ENCODE assay signal across 8 cellular contexts in the genomic region with DNA sequence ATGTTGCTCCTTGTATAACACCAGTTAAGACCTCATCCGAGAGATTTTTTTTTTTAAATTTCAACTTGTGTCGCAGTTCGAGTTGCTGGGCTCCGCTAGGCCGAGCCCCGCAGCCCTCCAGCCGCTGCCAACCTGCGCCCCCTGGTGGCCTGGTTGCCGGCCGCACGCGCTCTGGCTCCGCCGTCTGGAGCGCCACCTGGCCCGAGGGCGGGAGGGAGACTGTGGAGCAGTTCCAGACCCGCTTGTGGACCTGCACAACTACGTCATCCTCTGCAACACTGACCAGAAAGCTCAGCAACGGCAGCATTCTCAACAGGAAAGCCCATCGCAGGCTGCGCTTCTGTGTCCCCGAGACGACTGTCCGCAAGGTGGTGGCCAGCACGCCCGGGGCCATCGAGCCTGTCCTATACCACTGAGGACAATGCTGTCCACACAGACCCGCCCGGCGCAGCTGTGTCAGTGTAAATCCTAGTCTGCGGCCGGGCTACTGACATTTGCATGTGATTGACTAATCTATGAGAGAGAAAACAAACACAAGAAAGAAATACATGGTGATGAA. TPM values are rescaled to one million over a fixed set of nuclear protein-coding genes. Genes with fewer than 3 reads are reported as not detected.
A peak's percentile ranks its signal among the peaks of the same experiment; 100 is the strongest.
DNase-seq lines count a peak whose midpoint lies in the region; ATAC-seq lines count a peak whose summit lies in the region.

No MANE protein-coding gene starts in this region.

- no peaks in the 10 kb centered on the region for H3K27me3 ChIP-seq in endocrine pancreas (ENCODE audit: control insufficient read depth, insufficient read depth, low read length)

- H3K4me3 ChIP-seq in endocrine pancreas (ENCODE audit: control insufficient read depth, insufficient read depth, low read length) (peak overlapping the region; percentile 55), mesodermal cell (ENCODE audit: extremely low read depth, insufficient read depth, low read length, poor library complexity, severe bottlenecking) (peak overlapping the region; percentile 21)

- H3K9me3 ChIP-seq in endocrine pancreas (ENCODE audit: control insufficient read depth, low read length) (no peaks in the 10 kb centered on the region), mesodermal cell (ENCODE audit: control insufficient read depth, low read length) (no peaks in the 10 kb centered on the region)

- H3K9ac ChIP-seq in endocrine pancreas (ENCODE audit: control insufficient read depth, insufficient read depth, low read length), result peak overlapping the region; percentile 6

- H3K27ac ChIP-seq in mesodermal cell (ENCODE audit: low read depth, low read length, severe bottlenecking), result no peak overlapping the region

- ATAC-seq in GM19438 (IDR thresholded peaks at IDR 0.05; ENCODE audit: low read depth, unreplicated experiment) (peak; percentile 98), HG03558 (IDR thresholded peaks at IDR 0.05; ENCODE audit: extremely low read depth, unreplicated experiment) (peak; percentile 78)

- DNase-seq in CD1c-positive myeloid dendritic cell (ENCODE audit: extremely low spot score) (peak; percentile 84), NOMO-1 (lab: John Stamatoyannopoulos, UW; ENCODE audit: unreplicated experiment in 2 of 2) (peak; percentile 66 to 83)
- peak; percentile 52 for DNase-seq in activated CD8-positive, alpha-beta memory T cell treated with anti-CD3 and anti-CD28 coated beads, Interleukin-2, amount 50 U/mL, for 24 hours (ENCODE audit: extremely low read depth)
- DNase-seq in stimulated activated CD8-positive, alpha-beta memory T cell treated with anti-CD3 and anti-CD28 coated beads, Interleukin-15, amount 100 ng/mL, for 4 hours (ENCODE audit: low read depth in 2 of 2), result peak; percentile 56 to 67

- 9 to 13% methylated on average over 27 to 28 of the region's 33 CpGs for whole genome bisulfite sequencing in mesodermal cell (ENCODE audit: insufficient coverage in 2 of 2), 2 experiments

- H3K4me1 ChIP-seq in endocrine pancreas (ENCODE audit: control insufficient read depth, insufficient read depth, low read length) (no peaks in the 10 kb centered on the region), mesodermal cell (ENCODE audit: control insufficient read depth, insufficient read depth, low read length, poor library complexity, severe bottlenecking) (no peaks in the 10 kb centered on the region)

- H3K36me3 ChIP-seq in endocrine pancreas (ENCODE audit: control insufficient read depth, insufficient read depth, low read length) (no peaks in the 10 kb centered on the region), mesodermal cell (ENCODE audit: control insufficient read depth, insufficient read depth, low read length) (no peaks in the 10 kb centered on the region)

RNA-seq across cellular contexts. Expression of gene ARL9, which starts 39.1 kb away (rescaled TPM):
- 0.63 TPM for polyA plus RNA-seq in mesodermal cell (2013, experiment 1 of 2)
- 0.35 TPM for polyA plus RNA-seq in mesodermal cell (2013, experiment 2 of 2)
